In the genomic region with DNA sequence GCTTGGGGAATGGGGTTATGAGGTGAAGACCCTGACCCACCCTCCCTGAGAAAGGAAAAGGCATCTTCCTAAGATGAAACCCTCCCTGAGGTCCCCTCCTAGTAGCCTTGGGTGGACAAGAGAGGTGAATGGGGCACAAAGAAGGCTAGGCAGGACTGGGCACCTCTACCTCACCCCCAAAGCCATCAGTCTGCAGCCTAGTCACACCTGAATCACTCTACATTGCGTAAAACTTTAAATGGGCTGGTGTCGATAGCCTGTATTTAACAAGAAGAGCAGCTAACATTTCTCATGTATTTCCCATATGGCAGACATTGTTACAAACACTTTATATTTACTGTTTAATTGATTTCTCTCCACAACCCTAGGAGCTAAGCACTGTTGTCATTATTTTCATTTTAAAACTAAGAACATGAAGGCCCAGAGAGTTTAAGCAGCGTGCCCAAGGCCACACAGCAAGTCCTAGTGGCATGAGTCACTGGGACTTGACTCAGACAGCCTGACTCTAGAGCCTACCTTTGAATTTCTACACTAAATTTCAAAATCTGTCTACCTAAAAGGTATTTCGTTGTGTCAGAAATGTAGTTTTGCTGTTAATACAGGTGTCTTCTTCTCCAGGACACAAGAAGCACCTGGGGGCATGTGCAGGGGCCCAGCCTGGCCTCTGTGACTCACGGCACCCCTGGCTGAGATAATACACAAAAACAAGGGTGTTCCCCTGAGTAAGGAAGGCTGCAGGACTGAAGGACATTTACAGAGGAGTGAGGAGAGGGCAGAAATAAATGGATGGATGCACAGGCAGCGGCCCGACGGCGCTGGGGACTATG, we compare ENCODE assay signal across 1 cellular context.
TF ChIP-seq lines count a peak whose summit lies in the region.

No MANE protein-coding gene starts in this region.

TF ChIP-seq in K562, 482 proteins besides CTCF, POLR2A, EP300 and RAD21:
- no peak for TF ChIP-seq PHF8 (IDR thresholded peaks at IDR 0.05; ENCODE audit: borderline replicate concordance, low read length)
- TF ChIP-seq DDX20 (tag; IDR thresholded peaks at IDR 0.05; ENCODE audit: low read depth) = no peak
- peak; percentile 69 for TF ChIP-seq ZFP36 (IDR thresholded peaks at IDR 0.05; ENCODE audit: low read depth, low read length, partially characterized antibody)
- TF ChIP-seq PHF21A (IDR thresholded peaks at IDR 0.05; ENCODE audit: borderline replicate concordance, low read depth) = no peak
- TF ChIP-seq FOSL1 (tag; conservative IDR thresholded peaks at IDR 0.05) = peak; percentile 26; the same call in 1 of the 2 replicates
- TF ChIP-seq, protein P1, sequence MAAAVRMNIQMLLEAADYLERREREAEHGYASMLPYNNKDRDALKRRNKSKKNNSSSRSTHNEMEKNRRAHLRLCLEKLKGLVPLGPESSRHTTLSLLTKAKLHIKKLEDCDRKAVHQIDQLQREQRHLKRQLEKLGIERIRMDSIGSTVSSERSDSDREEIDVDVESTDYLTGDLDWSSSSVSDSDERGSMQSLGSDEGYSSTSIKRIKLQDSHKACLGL (CRISPR knock-in tag; IDR thresholded peaks at IDR 0.05; ENCODE audit: borderline replicate concordance, poor library complexity, severe bottlenecking) = no peak
